Comparison of ENCODE assay signal across 1 cellular context in the genomic region with DNA sequence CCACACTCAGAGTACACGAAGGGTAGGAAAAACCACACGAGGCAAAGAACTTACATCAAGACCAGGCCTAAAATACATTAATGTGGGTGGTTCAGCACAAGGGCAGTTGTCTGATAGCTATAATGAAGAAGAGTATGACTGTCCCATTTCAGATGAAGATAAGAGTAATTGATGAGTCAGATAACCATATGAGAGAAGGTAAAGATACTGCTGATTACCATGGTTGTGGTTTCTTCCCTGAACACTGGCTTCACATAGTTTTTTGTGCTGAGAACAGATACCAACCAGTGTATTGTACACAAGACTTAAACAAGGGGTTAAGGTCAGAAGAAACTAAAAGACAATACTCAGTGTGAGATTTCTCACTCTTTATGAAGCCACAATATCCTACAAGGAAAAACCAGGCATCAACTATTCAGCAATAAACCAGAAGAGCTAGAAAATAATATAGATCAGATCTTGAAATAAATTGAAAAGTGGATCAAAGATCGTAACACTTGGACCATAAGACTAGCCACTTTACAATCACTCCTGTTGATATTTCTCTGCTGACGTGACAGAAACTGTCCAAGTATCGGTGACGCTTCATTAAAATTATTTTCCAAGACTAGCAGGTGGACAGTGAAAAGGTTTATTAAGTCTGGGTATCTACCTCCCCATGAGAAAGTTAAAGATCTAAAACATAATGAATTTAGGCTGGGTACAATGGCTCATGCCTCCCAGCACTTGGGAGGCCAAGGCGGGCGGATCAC.
TF ChIP-seq lines count a peak whose summit lies in the region.

No MANE protein-coding gene starts in this region.

TF ChIP-seq in GM12878, 131 proteins besides CTCF, POLR2A, EP300 and RAD21 (continued from another document):
- TF ChIP-seq, protein P1, sequence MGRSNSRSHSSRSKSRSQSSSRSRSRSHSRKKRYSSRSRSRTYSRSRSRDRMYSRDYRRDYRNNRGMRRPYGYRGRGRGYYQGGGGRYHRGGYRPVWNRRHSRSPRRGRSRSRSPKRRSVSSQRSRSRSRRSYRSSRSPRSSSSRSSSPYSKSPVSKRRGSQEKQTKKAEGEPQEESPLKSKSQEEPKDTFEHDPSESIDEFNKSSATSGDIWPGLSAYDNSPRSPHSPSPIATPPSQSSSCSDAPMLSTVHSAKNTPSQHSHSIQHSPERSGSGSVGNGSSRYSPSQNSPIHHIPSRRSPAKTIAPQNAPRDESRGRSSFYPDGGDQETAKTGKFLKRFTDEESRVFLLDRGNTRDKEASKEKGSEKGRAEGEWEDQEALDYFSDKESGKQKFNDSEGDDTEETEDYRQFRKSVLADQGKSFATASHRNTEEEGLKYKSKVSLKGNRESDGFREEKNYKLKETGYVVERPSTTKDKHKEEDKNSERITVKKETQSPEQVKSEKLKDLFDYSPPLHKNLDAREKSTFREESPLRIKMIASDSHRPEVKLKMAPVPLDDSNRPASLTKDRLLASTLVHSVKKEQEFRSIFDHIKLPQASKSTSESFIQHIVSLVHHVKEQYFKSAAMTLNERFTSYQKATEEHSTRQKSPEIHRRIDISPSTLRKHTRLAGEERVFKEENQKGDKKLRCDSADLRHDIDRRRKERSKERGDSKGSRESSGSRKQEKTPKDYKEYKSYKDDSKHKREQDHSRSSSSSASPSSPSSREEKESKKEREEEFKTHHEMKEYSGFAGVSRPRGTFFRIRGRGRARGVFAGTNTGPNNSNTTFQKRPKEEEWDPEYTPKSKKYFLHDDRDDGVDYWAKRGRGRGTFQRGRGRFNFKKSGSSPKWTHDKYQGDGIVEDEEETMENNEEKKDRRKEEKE (IDR thresholded peaks at IDR 0.05), result no peak
- TF ChIP-seq RUNX3 (IDR thresholded peaks at IDR 0.05; ENCODE audit: low read length), result peak; percentile 69
- TF ChIP-seq BCL11A (IDR thresholded peaks at IDR 0.05; ENCODE audit: low read depth, low read length), result 0 out of 2 replicates have a peak, but pooled peaks have one; percentile 7
